Comparison of ENCODE assay signal across 1 cellular context in the genomic region with DNA sequence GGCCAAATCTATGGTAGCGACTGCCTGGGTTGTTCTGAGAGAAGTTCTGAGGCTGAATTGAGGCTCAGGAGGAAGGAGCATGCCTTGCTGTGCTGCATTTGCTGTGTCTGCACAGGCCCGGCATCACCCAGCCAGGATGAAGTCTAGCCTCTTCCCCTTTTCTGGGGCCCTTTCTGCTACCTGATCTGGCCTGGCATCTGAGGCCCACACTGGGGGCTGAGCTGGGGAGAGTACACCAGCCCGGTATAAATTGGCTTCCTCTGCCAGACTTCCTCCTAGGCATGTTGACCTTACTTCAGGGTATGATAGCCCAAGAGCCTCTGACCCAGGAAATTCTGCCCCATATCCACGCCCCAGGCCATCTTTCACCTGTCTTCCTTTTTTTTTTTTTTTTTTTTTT.
TF ChIP-seq lines count a peak whose summit lies in the region.

No MANE protein-coding gene starts in this region.

TF ChIP-seq in GM12878, 131 proteins besides CTCF, POLR2A, EP300 and RAD21:
- no peak for TF ChIP-seq GABPA (IDR thresholded peaks at IDR 0.05; ENCODE audit: low read depth)
- TF ChIP-seq SPI1 (IDR thresholded peaks at IDR 0.05; ENCODE audit: borderline replicate concordance, insufficient read depth, low read depth, low read length) = peak; percentile 80
